22 cellular contexts compared by ENCODE assay signal in genomic region chr2:216911008-216911407, GRCh38. TPM values are rescaled to one million over a fixed set of nuclear protein-coding genes. Genes with fewer than 3 reads are reported as not detected.
DNase-seq lines count a peak whose midpoint lies in the region; ATAC-seq and TF ChIP-seq lines count a peak whose summit lies in the region.
"Had no signal": no experiment of that assay in that cellular context is flagged by ENCODE, and none has a peak within 500 bp of the region (broad histone marks: within the 10 kb centered on the region; RNA-seq: fewer than 3 reads in every experiment).

No MANE protein-coding gene starts in this region.

- DNase-seq in NCI-H524 (lab: John Stamatoyannopoulos, UW) (peak; percentile 36 to 69), NCI-H524 treated with DMSO at 0.1 percent for 48 hours (lab: John Stamatoyannopoulos, UW) (no peak), NCI-H1694 (lab: John Stamatoyannopoulos, UW) (peak; percentile 77), SK-N-DZ (ENCODE audit: low spot score) (peak; percentile 24), erythroblast (lab: John Stamatoyannopoulos, UW) (peak; percentile 47 to 85), AG08396 (ENCODE audit: low spot score) (no peak)
- DNase-seq: BE2C; CD8-positive, alpha-beta memory T cell; DMS153; HCEC 1CT; MM.1S; NCI-H2081; NCI-H748 treated with DMSO at 0.1 percent for 48 hours; NK-92 treated with Interleukin-12 subunit alpha and Interleukin-12 subunit beta, amount 100 ng/mL, for 24 hours; PC-9; SJCRH30; T-helper 1 cell had no signal

- no peak for TF ChIP-seq POLR2A in erythroblast (IDR thresholded peaks at IDR 0.05; ENCODE audit: low read length)

- no peak for ATAC-seq in GM19324 (IDR thresholded peaks at IDR 0.05; ENCODE audit: low FRiP score, unreplicated experiment)
- ATAC-seq in GM19351 (IDR thresholded peaks at IDR 0.05; ENCODE audit: unreplicated experiment), result no peak
- ATAC-seq: Right ventricle myocardium inferior had no signal

RNA-seq across cellular contexts. Expression of gene TNP1, which starts 51.1 kb away (rescaled TPM):
- not detected in 2 replicates for polyA plus RNA-seq in SK-N-DZ (2014; cell fraction: cytosol; rRNA removed)
- polyA plus RNA-seq in SK-N-DZ (2014; cell fraction: nucleus; rRNA removed), result not detected in 2 replicates
- polyA plus RNA-seq: CD14-positive monocyte; CD8-positive, alpha-beta memory T cell; H1 had no signal

Comparison
In these comparisons a context has a peak if more than half of its experiments do, and no peak if none do; other contexts are left out.
1. DNase-seq: peak in NCI-H524 (2 of 2), NCI-H1694 (single experiment), SK-N-DZ (single experiment) and erythroblast (2 of 2); none in NCI-H524 treated with DMSO at 0.1 percent for 48 hours (single experiment) and AG08396 (single experiment).